ENCODE assay signal across 8 cellular contexts in genomic region chr1:40711465-40712404, GRCh38. TPM values are rescaled to one million over a fixed set of nuclear protein-coding genes. Genes with fewer than 3 reads are reported as not detected.
DNase-seq lines count a peak whose midpoint lies in the region; ATAC-seq and TF ChIP-seq lines count a peak whose summit lies in the region.

No MANE protein-coding gene starts in this region.

- peaks cover 0 to 9% of the 10 kb centered on the region in 2 experiments; a peak in 2 of 3 replicates for H3K36me3 ChIP-seq in HEK293 (ENCODE audit: control insufficient read depth in 2 of 2, insufficient read depth in 1 of 2, low read length in 2 of 2)

- no peaks in the 10 kb centered on the region for H3K9me3 Mint-ChIP-seq in activated CD8-positive, alpha-beta T cell treated with anti-CD3 and anti-CD28 coated beads for 36 hours

- intact Hi-C loops in activated CD8-positive, alpha-beta T cell treated with anti-CD3 and anti-CD28 coated beads for 36 hours (cut with micrococcal nuclease), result no loop called here
- intact Hi-C loops in left ventricle myocardium superior (cut with micrococcal nuclease), result no loop called here

- H3K4me1 ChIP-seq in HEK293 (ENCODE audit: control insufficient read depth, insufficient read depth, low read length), result peaks cover 12% of the 10 kb centered on the region

- POLR2A ChIA-PET in AG04449 (lab: Yijun Ruan, JAX) (no interaction called here), HEK293 (lab: Yijun Ruan, JAX) (interaction anchor here (0.7 to 4.8 kb wide), 2 partner anchors 12 to 21 kb away, joined by 4 to 42 read pairs; partner anchors contain the start of gene NFYC)
- POLR2A ChIA-PET in activated CD8-positive, alpha-beta T cell treated with anti-CD3 and anti-CD28 coated beads for 36 hours (lab: Charles Lee), result interaction anchor here (6.5 kb wide), 1 partner anchor 20 kb away, joined by 60 read pairs; the partner anchor contains the start of gene NFYC

- no peaks in the 10 kb centered on the region for H3K9me3 ChIP-seq in HEK293 (ENCODE audit: control insufficient read depth, insufficient read depth, low read depth, low read length)

- H3K4me3 ChIP-seq in AG04449 (ENCODE audit: low read depth, low read length) (peak overlapping the region; percentile 35), HEK293 (ENCODE audit: low read depth, low read length) (no peak overlapping the region), skin epidermis (peak overlapping the region in 1 of 7 experiments; percentile 50)

- ATAC-seq in activated CD8-positive, alpha-beta T cell treated with anti-CD3 and anti-CD28 coated beads for 36 hours, result no peak
- ATAC-seq in left ventricle myocardium superior (peak; percentile 38), GM21717 (IDR thresholded peaks at IDR 0.05; ENCODE audit: unreplicated experiment) (no peak)

- peaks cover 21% of the 10 kb centered on the region for H3K36me3 Mint-ChIP-seq in activated CD8-positive, alpha-beta T cell treated with anti-CD3 and anti-CD28 coated beads for 36 hours (ENCODE audit: low read depth)

- peak overlapping the region; percentile 32 for H3K4me3 Mint-ChIP-seq in activated CD8-positive, alpha-beta T cell treated with anti-CD3 and anti-CD28 coated beads for 36 hours

- H3K4me1 Mint-ChIP-seq in activated CD8-positive, alpha-beta T cell treated with anti-CD3 and anti-CD28 coated beads for 36 hours (ENCODE audit: low read depth), result peaks cover 60% of the 10 kb centered on the region

- TF ChIP-seq CTCF in AG04449 (IDR thresholded peaks at IDR 0.05; ENCODE audit: insufficient read depth, low read length, missing control alignments), result no peak
- TF ChIP-seq CTCF in HEK293 (tag by site-specific recombination; IDR thresholded peaks at IDR 0.05), result no peak
- no peak for TF ChIP-seq CTCF in activated CD8-positive, alpha-beta T cell treated with anti-CD3 and anti-CD28 coated beads for 36 hours (IDR thresholded peaks at IDR 0.05)

- CTCF ChIA-PET in AG04449 (lab: Yijun Ruan, JAX), result interaction anchor here (1.4 kb wide), 2 partner anchors 34 to 53 kb away, joined by 3 to 4 read pairs; no protein-coding TSS in a partner anchor
- CTCF ChIA-PET in HEK293 (lab: Yijun Ruan, JAX), result interaction anchor here (1.0 kb wide), 1 partner anchor 9 kb away, joined by 4 read pairs; no protein-coding TSS in a partner anchor
- CTCF ChIA-PET in activated CD8-positive, alpha-beta T cell treated with anti-CD3 and anti-CD28 coated beads for 36 hours (lab: Charles Lee), result interaction anchor here (1.2 to 3.4 kb wide), 4 partner anchors 11 to 20 kb away, joined by 5 to 13 read pairs (median 8); partner anchors contain the start of gene NFYC

- DNase-seq in AG04449 (ENCODE audit: low read depth, low spot score), result no peak
- peak; percentile 25 for DNase-seq in activated CD8-positive, alpha-beta T cell treated with anti-CD3 and anti-CD28 coated beads for 36 hours
- no peak for DNase-seq in left ventricle myocardium superior
- no peak for DNase-seq in activated T-cell treated with anti-CD3 and anti-CD28 coated beads, Interleukin-2, amount 50 U/mL, for 1 hour
- no peak for DNase-seq in MV-4-11 (lab: John Stamatoyannopoulos, UW)

- peak overlapping the region; percentile 82 for H3K27ac Mint-ChIP-seq in activated CD8-positive, alpha-beta T cell treated with anti-CD3 and anti-CD28 coated beads for 36 hours

- H3K27me3 Mint-ChIP-seq in activated CD8-positive, alpha-beta T cell treated with anti-CD3 and anti-CD28 coated beads for 36 hours, result no peaks in the 10 kb centered on the region

- peak overlapping the region; percentile 27 for H3K27ac ChIP-seq in HEK293 (ENCODE audit: extremely low read depth, low read depth, low read length)
- peak overlapping the region in 18 of 21 experiments; percentile 2 to 86 (median 71) for H3K27ac ChIP-seq in skin epidermis

TF ChIP-seq in HEK293, 187 proteins besides CTCF, POLR2A, EP300 and RAD21 (continues in another document):
- TF ChIP-seq SETDB1 (IDR thresholded peaks at IDR 0.05; ENCODE audit: insufficient read length, low read length) (no peak), KLF16 (tag by site-specific recombination; IDR thresholded peaks at IDR 0.05) (no peak), PRDM10 (tag by site-specific recombination; IDR thresholded peaks at IDR 0.05) (peak; percentile 92), ZNF184 (tag by site-specific recombination; IDR thresholded peaks at IDR 0.05) (peak; percentile 63; the same call in 1 of the 2 replicates), ZBTB20 (tag by site-specific recombination; IDR thresholded peaks at IDR 0.05) (no peak), ZNF660 (tag by site-specific recombination; IDR thresholded peaks at IDR 0.05) (peak; percentile 72; the same call in 1 of the 2 replicates), ZNF37A (tag by site-specific recombination; IDR thresholded peaks at IDR 0.05) (no peak), SP3 (tag by site-specific recombination; IDR thresholded peaks at IDR 0.05) (no peak), ZBTB26 (tag by site-specific recombination; optimal IDR thresholded peaks at IDR 0.05) (no peak), ZNF26 (tag by site-specific recombination; IDR thresholded peaks at IDR 0.05) (no peak), ZNF596 (tag by site-specific recombination; IDR thresholded peaks at IDR 0.05) (peak; percentile 32; the same call in 1 of the 2 replicates), ZNF677 (tag by site-specific recombination; IDR thresholded peaks at IDR 0.05) (no peak), ZNF341 (tag by site-specific recombination; IDR thresholded peaks at IDR 0.05; ENCODE audit: low read depth) (no peak), TCF7L2 (IDR thresholded peaks at IDR 0.05; ENCODE audit: borderline replicate concordance, low read depth, low read length) (no peak), ZNF624 (tag by site-specific recombination; IDR thresholded peaks at IDR 0.05) (no peak), ZNF354C (tag by site-specific recombination; IDR thresholded peaks at IDR 0.05; ENCODE audit: borderline replicate concordance, low read depth) (no peak)
- TF ChIP-seq, protein P1, sequence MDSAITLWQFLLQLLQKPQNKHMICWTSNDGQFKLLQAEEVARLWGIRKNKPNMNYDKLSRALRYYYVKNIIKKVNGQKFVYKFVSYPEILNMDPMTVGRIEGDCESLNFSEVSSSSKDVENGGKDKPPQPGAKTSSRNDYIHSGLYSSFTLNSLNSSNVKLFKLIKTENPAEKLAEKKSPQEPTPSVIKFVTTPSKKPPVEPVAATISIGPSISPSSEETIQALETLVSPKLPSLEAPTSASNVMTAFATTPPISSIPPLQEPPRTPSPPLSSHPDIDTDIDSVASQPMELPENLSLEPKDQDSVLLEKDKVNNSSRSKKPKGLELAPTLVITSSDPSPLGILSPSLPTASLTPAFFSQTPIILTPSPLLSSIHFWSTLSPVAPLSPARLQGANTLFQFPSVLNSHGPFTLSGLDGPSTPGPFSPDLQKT (IDR thresholded peaks at IDR 0.05; ENCODE audit: borderline replicate concordance, low read depth, low read length), result no peak

RNA-seq across cellular contexts. Expression of gene NFYC, which starts 20.2 kb away (rescaled TPM):
- 10 to 100 TPM; 45.6 to 53.8 TPM for total RNA-seq in activated CD8-positive, alpha-beta T cell treated with anti-CD3 and anti-CD28 coated beads for 36 hours
- total RNA-seq in left ventricle myocardium superior, result 78.6 TPM

RNA-seq across cellular contexts. Expression of gene RIMS3, which starts 46.3 kb away (rescaled TPM):
- 1 to 10 TPM; 3.0 to 3.9 TPM for total RNA-seq in activated CD8-positive, alpha-beta T cell treated with anti-CD3 and anti-CD28 coated beads for 36 hours
- 0.92 TPM for total RNA-seq in left ventricle myocardium superior
